Comparison of ENCODE assay signal across 29 cellular contexts in the genomic region with DNA sequence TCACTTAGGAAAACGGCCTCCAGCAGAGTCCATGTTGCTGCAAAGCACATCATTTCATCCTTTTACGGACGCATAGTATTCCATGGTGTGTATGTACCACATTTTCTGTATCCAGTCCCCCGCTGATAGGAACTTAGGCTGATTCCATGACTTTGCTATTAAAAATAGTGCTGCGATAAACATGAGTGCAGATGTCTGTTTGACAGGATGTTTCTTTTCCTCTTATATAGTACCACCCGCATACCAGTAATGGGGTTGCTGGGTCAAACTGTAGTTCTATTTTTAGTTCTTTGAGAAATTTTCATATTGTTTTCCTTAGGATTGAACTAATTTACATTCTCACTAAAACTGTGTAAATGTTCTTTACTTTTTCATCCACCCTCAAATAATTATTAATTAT. TPM values are rescaled to one million over a fixed set of nuclear protein-coding genes. Genes with fewer than 3 reads are reported as not detected.
"Had no signal": no experiment of that assay in that cellular context is flagged by ENCODE, and none has a peak within 500 bp of the region (broad histone marks: within the 10 kb centered on the region; RNA-seq: fewer than 3 reads in every experiment).

No MANE protein-coding gene starts in this region.

- H3K27me3 Mint-ChIP-seq: memory B cell; naive thymus-derived CD8-positive, alpha-beta T cell; progenitor cell of endocrine pancreas; stimulated activated memory B cell treated with anti-CD40 and anti-IgM and Interleukin-4, amounts not matched to agents 10 μg/mL and 1 μg/mL and 100 μg/mL, for 72 hours; stimulated activated naive CD8-positive, alpha-beta T cell treated with anti-CD3 and anti-CD28 coated beads, Interleukin-15, amount 100 ng/mL, for 72 hours; type B pancreatic cell had no signal

- H3K9me3 ChIP-seq: left lung, mucosa of descending colon, ovary, right atrium auricular region, right lobe of liver, tibial nerve, uterus had no signal

- H3K36me3 Mint-ChIP-seq: immature natural killer cell; memory B cell; naive thymus-derived CD8-positive, alpha-beta T cell; stimulated activated memory B cell treated with anti-CD40 and anti-IgM and Interleukin-4, amounts not matched to agents 10 μg/mL and 1 μg/mL and 100 μg/mL, for 72 hours; type B pancreatic cell had no signal

- H3K27ac Mint-ChIP-seq: immature natural killer cell; memory B cell; naive thymus-derived CD8-positive, alpha-beta T cell; nephron; progenitor cell of endocrine pancreas; stimulated activated memory B cell treated with anti-CD40 and anti-IgM and Interleukin-4, amounts not matched to agents 10 μg/mL and 1 μg/mL and 100 μg/mL, for 72 hours; type B pancreatic cell had no signal

- H3K27me3 ChIP-seq: left lung, ovary, right atrium auricular region, right lobe of liver, tibial nerve, uterus had no signal

- DNase-seq: hypothalamus; immature natural killer cell; kidney; left colon; left lung; midbrain; mucosa of descending colon; naive thymus-derived CD8-positive, alpha-beta T cell; nucleus accumbens; ovary; right lobe of liver; stimulated activated CD4-positive, alpha-beta T cell treated with anti-CD3 and anti-CD28 coated beads, Interleukin-1b, Interleukin-23, amount 100 ng/mL, for 48 hours; stimulated activated CD4-positive, alpha-beta T cell treated with anti-CD3 and anti-CD28 coated beads, Interleukin-2, amount 100 ng/mL, for 48 hours; stimulated activated CD4-positive, alpha-beta T cell treated with anti-CD3 and anti-CD28 coated beads, Interleukin-4, amount 100 ng/mL, for 4 hours; stimulated activated CD8-positive, alpha-beta memory T cell treated with anti-CD3 and anti-CD28 coated beads, Interleukin-4, amount 100 ng/mL, for 48 hours; stimulated activated naive CD4-positive, alpha-beta T cell treated with Interleukin-2 at 50 U/mL for 16 hours; stimulated activated naive CD8-positive, alpha-beta T cell treated with anti-CD3 and anti-CD28 coated beads, Interleukin-15, amount 100 ng/mL, for 72 hours; substantia nigra; uterus had no signal

- H3K9me3 Mint-ChIP-seq: naive thymus-derived CD8-positive, alpha-beta T cell; nephron; neural crest cell; stimulated activated naive CD8-positive, alpha-beta T cell treated with anti-CD3 and anti-CD28 coated beads, Interleukin-15, amount 100 ng/mL, for 72 hours; type B pancreatic cell had no signal

- H3K4me2 ChIP-seq: smooth muscle cell had no signal

- H3K27ac ChIP-seq: left lung, ovary, right atrium auricular region, right lobe of liver, tibial nerve, uterus had no signal

- H3K4me1 ChIP-seq: left lung, right atrium auricular region, right lobe of liver, tibial nerve, uterus had no signal

- H3K4me3 ChIP-seq: left lung, lung, mucosa of descending colon, ovary, right atrium auricular region, right lobe of liver, smooth muscle cell, tibial nerve, uterus had no signal

- H3K36me3 ChIP-seq: left lung, ovary, right atrium auricular region, right lobe of liver, tibial nerve, uterus had no signal

- H3K4me1 Mint-ChIP-seq: immature natural killer cell; memory B cell; naive thymus-derived CD8-positive, alpha-beta T cell; nephron; neural crest cell; stimulated activated memory B cell treated with anti-CD40 and anti-IgM and Interleukin-4, amounts not matched to agents 10 μg/mL and 1 μg/mL and 100 μg/mL, for 72 hours; stimulated activated naive CD8-positive, alpha-beta T cell treated with anti-CD3 and anti-CD28 coated beads, Interleukin-15, amount 100 ng/mL, for 72 hours had no signal

- H3K4me3 Mint-ChIP-seq: immature natural killer cell; memory B cell; naive thymus-derived CD8-positive, alpha-beta T cell; nephron; neural crest cell; stimulated activated memory B cell treated with anti-CD40 and anti-IgM and Interleukin-4, amounts not matched to agents 10 μg/mL and 1 μg/mL and 100 μg/mL, for 72 hours; stimulated activated naive CD8-positive, alpha-beta T cell treated with anti-CD3 and anti-CD28 coated beads, Interleukin-15, amount 100 ng/mL, for 72 hours; type B pancreatic cell had no signal

RNA-seq across cellular contexts. Expression of gene VEGFC, which starts 50.5 kb away (rescaled TPM):
- total RNA-seq: naive thymus-derived CD8-positive, alpha-beta T cell had no signal
